Comparison of ENCODE assay signal across 31 cellular contexts in genomic region chr3:42769477-42770131, GRCh38. TPM values are rescaled to one million over a fixed set of nuclear protein-coding genes. Genes with fewer than 3 reads are reported as not detected.
A peak's percentile ranks its signal among the peaks of the same experiment; 100 is the strongest.
DNase-seq lines count a peak whose midpoint lies in the region; ATAC-seq, FAIRE-seq and TF ChIP-seq lines count a peak whose summit lies in the region.
"Had no signal": no experiment of that assay in that cellular context is flagged by ENCODE, and none has a peak within 500 bp of the region (broad histone marks: within the 10 kb centered on the region; RNA-seq: fewer than 3 reads in every experiment).

No MANE protein-coding gene starts in this region.

- in situ Hi-C loops in HepG2 (cut with HindIII; ENCODE audit: extremely low pct_ligation_motif_present, low pct_unique_long_range_greater_than_20kb): no loop called here

- no peak for DNase-seq in HepG2 (ENCODE audit: low spot score)
- no peak for DNase-seq in right lobe of liver
- peak; percentile 25 to 75 for DNase-seq in left lung
- peak; percentile 80 for DNase-seq in osteocyte (ENCODE audit: extremely low spot score, unreplicated experiment)
- no peak for DNase-seq in testis
- DNase-seq in foreskin melanocyte: no peak
- DNase-seq: 8988T; ACHN; BE2C; C1 segment of cervical spinal cord; CD4-positive, alpha-beta memory T cell; CD4-positive, CD25-positive, alpha-beta regulatory T cell; CD8-positive, alpha-beta memory T cell; COR-L47; DMS 273 treated with DMSO at 0.1 percent for 48 hours; DMS153; DMS53; DMS79; DND-41; EL; GDM1 had no signal

- H3K79me2 ChIP-seq in HepG2 (ENCODE audit: insufficient read depth, low read length): no peaks in the 10 kb centered on the region

- H3K36me3 ChIP-seq in HepG2 (replicated peaks in 1 of 2; ENCODE audit: control insufficient read depth in 1 of 2, insufficient read depth in 2 of 2, low read length in 2 of 2) (no peaks in the 10 kb centered on the region), right lobe of liver (no peaks in the 10 kb centered on the region), left lung (no peaks in the 10 kb centered on the region), testis (ENCODE audit: low read depth, missing control alignments) (no peaks in the 10 kb centered on the region)
- H3K36me3 ChIP-seq: BE2C, BLaER1 had no signal

- H3K27me3 Mint-ChIP-seq in osteocyte (ENCODE audit: unreplicated experiment): peaks cover 18% of the 10 kb centered on the region
- H3K27me3 Mint-ChIP-seq: CD4-positive, alpha-beta memory T cell had no signal

- TF ChIP-seq EP300 in HepG2 (IDR thresholded peaks at IDR 0.05; ENCODE audit: low read depth in 2 of 2, low read length in 2 of 2) (no peak), HepG2 (CRISPR knock-in tag; IDR thresholded peaks at IDR 0.05; ENCODE audit: borderline replicate concordance) (no peak)

- no peaks in the 10 kb centered on the region for H4K20me1 ChIP-seq in HepG2 (ENCODE audit: insufficient read depth, low read length)
- H4K20me1 ChIP-seq: BLaER1 had no signal

- no peaks in the 10 kb centered on the region for H3K9me3 ChIP-seq in HepG2 (ENCODE audit: low read length)
- no peaks in the 10 kb centered on the region for H3K9me3 ChIP-seq in right lobe of liver
- H3K9me3 ChIP-seq in left lung: no peaks in the 10 kb centered on the region
- no peaks in the 10 kb centered on the region for H3K9me3 ChIP-seq in testis
- H3K9me3 ChIP-seq: BE2C had no signal

- BruUV-seq in HepG2 (replicated peaks; lab: Mats Ljungman, UMichigan): no TSS peak

- peaks cover 11% of the 10 kb centered on the region for H3K4me1 Mint-ChIP-seq in osteocyte (ENCODE audit: unreplicated experiment)

- no peak overlapping the region for H3K27ac Mint-ChIP-seq in osteocyte (ENCODE audit: unreplicated experiment)
- H3K27ac Mint-ChIP-seq: CD4-positive, CD25-positive, alpha-beta regulatory T cell had no signal

- peaks cover 21% of the 10 kb centered on the region; the same call in 1 of the 2 replicates for H3K4me1 ChIP-seq in HepG2 (ENCODE audit: insufficient read depth, low read length)
- no peaks in the 10 kb centered on the region for H3K4me1 ChIP-seq in right lobe of liver
- peaks cover 0 to 17% of the 10 kb centered on the region in 2 donors for H3K4me1 ChIP-seq in left lung
- peaks cover 6% of the 10 kb centered on the region for H3K4me1 ChIP-seq in testis
- H3K4me1 ChIP-seq: BE2C had no signal

- H3K4me2 ChIP-seq in HepG2 (ENCODE audit: low read depth, low read length): no peak overlapping the region
- H3K4me2 ChIP-seq: BLaER1 had no signal

- H3K9ac ChIP-seq in HepG2 (ENCODE audit: insufficient read depth, low read depth, low read length): no peak overlapping the region
- H3K9ac ChIP-seq: BLaER1 had no signal

- no peaks in the 10 kb centered on the region for H3K36me3 Mint-ChIP-seq in osteocyte (ENCODE audit: unreplicated experiment)
- H3K36me3 Mint-ChIP-seq: CD4-positive, CD25-positive, alpha-beta regulatory T cell had no signal

- CTCF ChIA-PET in HepG2 (lab: Yijun Ruan, JAX; ENCODE audit: low intra/inter-chr PET ratio, low total read pairs): no interaction called here

- no peaks in the 10 kb centered on the region for H3K9me3 Mint-ChIP-seq in osteocyte (ENCODE audit: unreplicated experiment)
- H3K9me3 Mint-ChIP-seq: CD4-positive, alpha-beta memory T cell; CD8-positive, alpha-beta memory T cell had no signal

- POLR2A ChIA-PET in HepG2 (lab: Yijun Ruan, JAX): interaction anchor here (0.9 to 1.6 kb wide), 6 partner anchors 7 to 50 kb away, joined by 3 to 14 read pairs (median 4); partner anchors contain the start of gene HIGD1A

- ATAC-seq in HepG2 (no peak), right lobe of liver (no peak), left lung (no peak), HG03095 (IDR thresholded peaks at IDR 0.05; ENCODE audit: unreplicated experiment) (no peak), HG02938 (IDR thresholded peaks at IDR 0.05; ENCODE audit: unreplicated experiment) (no peak)
- ATAC-seq: GM12878 had no signal

- H2AFZ ChIP-seq in HepG2 (ENCODE audit: low read length): no peak overlapping the region

- H3K27ac ChIP-seq in HepG2 (ENCODE audit: extremely low read length, insufficient read depth, low read length) (no peak overlapping the region), right lobe of liver (no peak overlapping the region), left lung (no peak overlapping the region), testis (no peak overlapping the region)
- H3K27ac ChIP-seq: BLaER1 had no signal

- no peak for FAIRE-seq in HepG2 (lab: Jason Lieb, UNC)
- FAIRE-seq: A204.1, GM12878, GM12892, GM18507 had no signal

- TF ChIP-seq RAD21 in HepG2 (CRISPR knock-in tag; IDR thresholded peaks at IDR 0.05): no peak

- H3K4me3 Mint-ChIP-seq in osteocyte (ENCODE audit: unreplicated experiment): no peak overlapping the region
- H3K4me3 Mint-ChIP-seq: CD14-positive monocyte; CD4-positive, alpha-beta memory T cell; CD4-positive, CD25-positive, alpha-beta regulatory T cell had no signal

- H3K27me3 ChIP-seq in HepG2 (ENCODE audit: control insufficient read depth in 1 of 2, insufficient read depth in 2 of 2, low read length in 2 of 2) (no peaks in the 10 kb centered on the region), right lobe of liver (no peaks in the 10 kb centered on the region), left lung (no peaks in the 10 kb centered on the region), testis (no peaks in the 10 kb centered on the region)
- H3K27me3 ChIP-seq: BE2C, BLaER1 had no signal

- TF ChIP-seq POLR2A in HepG2 (IDR thresholded peaks at IDR 0.05; ENCODE audit: insufficient read depth in 1 of 2, low read depth in 2 of 2, low read length in 2 of 2) (no peak), right lobe of liver (IDR thresholded peaks at IDR 0.05) (no peak), testis (IDR thresholded peaks at IDR 0.05) (no peak)

- intact Hi-C loops in HepG2 (cut with micrococcal nuclease; ENCODE audit: unreplicated experiment) (no loop called here), right lobe of liver (cut with DNase I) (no loop called here), left lung (cut with DNase I) (no loop called here), testis (cut with DNase I; ENCODE audit: low total_unique reads) (loop anchor here (10.0 kb wide), 1 partner anchor 115 kb away; no protein-coding TSS in a partner anchor)

- TF ChIP-seq CTCF in HepG2 (CRISPR knock-in tag; IDR thresholded peaks at IDR 0.05) (no peak), right lobe of liver (IDR thresholded peaks at IDR 0.05) (no peak), left lung (IDR thresholded peaks at IDR 0.05) (no peak), osteocyte (IDR thresholded peaks at IDR 0.05) (no peak), testis (IDR thresholded peaks at IDR 0.05) (no peak)

- H3K4me3 ChIP-seq in HepG2 (replicated peaks in 1 of 3; ENCODE audit: insufficient read depth in 1 of 3, low read depth in 2 of 3, low read length in 3 of 3) (no peak overlapping the region), right lobe of liver (no peak overlapping the region), left lung (no peak overlapping the region), testis (peak overlapping the region; percentile 15 to 32)
- H3K4me3 ChIP-seq: BLaER1, GM12878 had no signal

- WGBS in HepG2 (ENCODE audit: low lambda C conversion rate): 71% methylated on average over 6 of the region's 28 CpGs
- WGBS in right lobe of liver (ENCODE audit: insufficient coverage, low coverage, low lambda C conversion rate, missing lambda C conversion rate): 80% methylated on average over 2 of the region's 28 CpGs
- WGBS in testis, 2 donors: 65 to 68% methylated on average over 5 to 24 of the region's 28 CpGs

RNA-seq across cellular contexts. Expression of gene CCDC13, which starts 3.4 kb away (rescaled TPM):
- total RNA-seq in HepG2 (2016; rRNA removed; fragmentation: Illumina TruSeq; extraction: Trizol) (0.22 TPM in 1 of 2 replicates, not detected in the other), right lobe of liver (1 to 10 TPM; 1.2 to 2.5 (median 1.6) TPM), left lung (1 to 10 TPM in 1 of 2 donors, under 1 TPM in 1; 0.90 to 2.9 TPM), osteocyte (0.30 TPM in 1 of 2 replicates, not detected in the other), testis (10 to 100 TPM in 1 of 2 donors, 1 to 10 TPM in 1; 6.5 to 12.5 TPM)
- not detected in 2 replicates for total RNA-seq in HepG2 (2016; cell fraction: cytosol; rRNA removed; fragmentation: Illumina TruSeq; extraction: Trizol; ENCODE audit: low read depth)
- total RNA-seq in HepG2 (2016; cell fraction: insoluble cytoplasmic fraction; rRNA removed; fragmentation: Illumina TruSeq; extraction: Trizol): 0.19 TPM in 1 of 2 replicates, not detected in the other
- total RNA-seq in HepG2 (2016; cell fraction: membrane; rRNA removed; fragmentation: Illumina TruSeq; extraction: Trizol): 0.31 and 0.34 TPM in 2 replicates
- not detected in 2 replicates for total RNA-seq in HepG2 (2016; cell fraction: nucleus; rRNA removed; fragmentation: Illumina TruSeq; extraction: Trizol)
- polyA plus RNA-seq in HepG2 (2011; rRNA removed) (0.51 and 0.68 TPM in 2 replicates), testis (ENCODE audit: insufficient read depth, low read depth, low replicate concordance) (23.0 TPM)
- 0.09 and 0.26 TPM in 2 replicates for polyA plus RNA-seq in HepG2 (2011; cell fraction: cytosol; rRNA removed)
- polyA plus RNA-seq in HepG2 (2011; cell fraction: nucleus; rRNA removed): 1.6 and 2.5 TPM in 2 replicates
- polyA plus RNA-seq in HepG2 (2012): 0.43 and 0.89 TPM in 2 replicates
- 0.42 TPM in 1 of 2 replicates, not detected in the other for polyA plus RNA-seq in HepG2 (2016; cell fraction: cytosol; fragmentation: Illumina TruSeq; extraction: Trizol; ENCODE audit: low read depth)
- polyA plus RNA-seq in HepG2 (2016; cell fraction: insoluble cytoplasmic fraction; fragmentation: Illumina TruSeq; extraction: Trizol; ENCODE audit: low read depth): 0.41 TPM in 1 of 2 replicates, not detected in the other
- 0.27 and 0.39 TPM in 2 replicates for polyA plus RNA-seq in HepG2 (2016; cell fraction: membrane; fragmentation: Illumina TruSeq; extraction: Trizol; ENCODE audit: low read depth)
- polyA plus RNA-seq in HepG2 (2016; cell fraction: nucleus; fragmentation: Illumina TruSeq; extraction: Trizol; ENCODE audit: insufficient read depth, low read depth): not detected in 2 replicates
- 0.30 TPM in 1 of 2 replicates, not detected in the other for polyA minus RNA-seq in HepG2 (2011; rRNA and poly(A)+ RNA removed; ENCODE audit: low replicate concordance)
- polyA minus RNA-seq in HepG2 (2011; cell fraction: cytosol; rRNA and poly(A)+ RNA removed): not detected in 2 replicates
- 1.4 and 2.0 TPM in 2 replicates for polyA minus RNA-seq in HepG2 (2011; cell fraction: nucleus; rRNA and poly(A)+ RNA removed)
- total RNA-seq: A673 had no signal

RNA-seq across cellular contexts. Expression of gene HIGD1A, which starts 34.7 kb away (rescaled TPM):
- total RNA-seq in HepG2 (2016; rRNA removed; fragmentation: Illumina TruSeq; extraction: Trizol) (253 and 379 TPM in 2 replicates), right lobe of liver (100 to 1,000 TPM; 104 to 348 (median 175) TPM), left lung (10 to 100 TPM; 81.3 to 95.2 TPM), osteocyte (63.8 and 66.1 TPM in 2 replicates), testis (100 to 1,000 TPM in 1 of 2 donors, 10 to 100 TPM in 1; 95.6 to 110 TPM)
- 47.7 and 48.6 TPM in 2 replicates for total RNA-seq in HepG2 (2016; cell fraction: cytosol; rRNA removed; fragmentation: Illumina TruSeq; extraction: Trizol; ENCODE audit: low read depth)
- 250 and 416 TPM in 2 replicates for total RNA-seq in HepG2 (2016; cell fraction: insoluble cytoplasmic fraction; rRNA removed; fragmentation: Illumina TruSeq; extraction: Trizol)
- total RNA-seq in HepG2 (2016; cell fraction: membrane; rRNA removed; fragmentation: Illumina TruSeq; extraction: Trizol): 136 and 157 TPM in 2 replicates
- 98.8 and 101 TPM in 2 replicates for total RNA-seq in HepG2 (2016; cell fraction: nucleus; rRNA removed; fragmentation: Illumina TruSeq; extraction: Trizol)
- polyA plus RNA-seq in HepG2 (2011; rRNA removed) (175 and 222 TPM in 2 replicates), testis (ENCODE audit: insufficient read depth, low read depth, low replicate concordance) (133 TPM)
- polyA plus RNA-seq in HepG2 (2011; cell fraction: cytosol; rRNA removed): 84.7 and 175 TPM in 2 replicates
- polyA plus RNA-seq in HepG2 (2011; cell fraction: nucleus; rRNA removed): 20.5 and 47.2 TPM in 2 replicates
- 196 and 210 TPM in 2 replicates for polyA plus RNA-seq in HepG2 (2012)
- 58.2 and 60.2 TPM in 2 replicates for polyA plus RNA-seq in HepG2 (2016; cell fraction: cytosol; fragmentation: Illumina TruSeq; extraction: Trizol; ENCODE audit: low read depth)
- polyA plus RNA-seq in HepG2 (2016; cell fraction: insoluble cytoplasmic fraction; fragmentation: Illumina TruSeq; extraction: Trizol; ENCODE audit: low read depth): 380 and 413 TPM in 2 replicates
- polyA plus RNA-seq in HepG2 (2016; cell fraction: membrane; fragmentation: Illumina TruSeq; extraction: Trizol; ENCODE audit: low read depth): 121 and 132 TPM in 2 replicates
- 141 TPM in 2 replicates for polyA plus RNA-seq in HepG2 (2016; cell fraction: nucleus; fragmentation: Illumina TruSeq; extraction: Trizol; ENCODE audit: insufficient read depth, low read depth)
- polyA minus RNA-seq in HepG2 (2011; rRNA and poly(A)+ RNA removed; ENCODE audit: low replicate concordance): 17.0 and 26.1 TPM in 2 replicates
- polyA minus RNA-seq in HepG2 (2011; cell fraction: cytosol; rRNA and poly(A)+ RNA removed): 99.1 and 123 TPM in 2 replicates
- 38.9 and 61.0 TPM in 2 replicates for polyA minus RNA-seq in HepG2 (2011; cell fraction: nucleus; rRNA and poly(A)+ RNA removed)

RNA-seq across cellular contexts. Expression of gene ACKR2, which starts 39.6 kb away (rescaled TPM):
- total RNA-seq in HepG2 (2016; rRNA removed; fragmentation: Illumina TruSeq; extraction: Trizol) (1.1 TPM in 2 replicates), right lobe of liver (10 to 100 TPM; 17.0 to 36.1 (median 23.0) TPM), left lung (1 to 10 TPM; 2.5 to 7.9 TPM), osteocyte (0.19 and 0.24 TPM in 2 replicates), testis (1 to 10 TPM; 3.4 to 7.8 TPM)
- 0.62 and 2.0 TPM in 2 replicates for total RNA-seq in HepG2 (2016; cell fraction: cytosol; rRNA removed; fragmentation: Illumina TruSeq; extraction: Trizol; ENCODE audit: low read depth)
- total RNA-seq in HepG2 (2016; cell fraction: insoluble cytoplasmic fraction; rRNA removed; fragmentation: Illumina TruSeq; extraction: Trizol): 0.64 and 0.71 TPM in 2 replicates
- 1.1 and 1.2 TPM in 2 replicates for total RNA-seq in HepG2 (2016; cell fraction: membrane; rRNA removed; fragmentation: Illumina TruSeq; extraction: Trizol)
- total RNA-seq in HepG2 (2016; cell fraction: nucleus; rRNA removed; fragmentation: Illumina TruSeq; extraction: Trizol): 1.1 and 2.7 TPM in 2 replicates
- polyA plus RNA-seq in HepG2 (2011; rRNA removed) (1.9 and 2.6 TPM in 2 replicates), testis (ENCODE audit: insufficient read depth, low read depth, low replicate concordance) (2.7 TPM)
- 0.87 and 1.3 TPM in 2 replicates for polyA plus RNA-seq in HepG2 (2011; cell fraction: cytosol; rRNA removed)
- 1.9 and 2.1 TPM in 2 replicates for polyA plus RNA-seq in HepG2 (2011; cell fraction: nucleus; rRNA removed)
- 1.4 and 1.8 TPM in 2 replicates for polyA plus RNA-seq in HepG2 (2012)
- 0.19 and 0.42 TPM in 2 replicates for polyA plus RNA-seq in HepG2 (2016; cell fraction: cytosol; fragmentation: Illumina TruSeq; extraction: Trizol; ENCODE audit: low read depth)
- 0.44 and 0.74 TPM in 2 replicates for polyA plus RNA-seq in HepG2 (2016; cell fraction: insoluble cytoplasmic fraction; fragmentation: Illumina TruSeq; extraction: Trizol; ENCODE audit: low read depth)
- polyA plus RNA-seq in HepG2 (2016; cell fraction: membrane; fragmentation: Illumina TruSeq; extraction: Trizol; ENCODE audit: low read depth): 0.29 and 0.34 TPM in 2 replicates
- 0.83 and 1.5 TPM in 2 replicates for polyA plus RNA-seq in HepG2 (2016; cell fraction: nucleus; fragmentation: Illumina TruSeq; extraction: Trizol; ENCODE audit: insufficient read depth, low read depth)
- polyA minus RNA-seq in HepG2 (2011; rRNA and poly(A)+ RNA removed; ENCODE audit: low replicate concordance): 0.05 and 6.0 TPM in 2 replicates
- 3.0 and 3.5 TPM in 2 replicates for polyA minus RNA-seq in HepG2 (2011; cell fraction: cytosol; rRNA and poly(A)+ RNA removed)
- polyA minus RNA-seq in HepG2 (2011; cell fraction: nucleus; rRNA and poly(A)+ RNA removed): 3.5 and 6.0 TPM in 2 replicates
- total RNA-seq: A673; CD4-positive, CD25-positive, alpha-beta regulatory T cell; G401 had no signal
- polyA plus RNA-seq: CD14-positive monocyte; CD4-positive, alpha-beta memory T cell; CD8-positive, alpha-beta memory T cell had no signal

Comparison
In these comparisons a context has a peak if more than half of its experiments do, and no peak if none do; other contexts are left out.
1. DNase-seq: peak in left lung (2 of 2) and osteocyte (single experiment); none in HepG2 (single experiment), right lobe of liver (0 of 3), testis (single experiment) and foreskin melanocyte (single experiment).
2. H3K4me3 ChIP-seq: peak in testis (2 of 2); none in HepG2 (0 of 3), right lobe of liver (0 of 3) and left lung (0 of 2).